Comparison of ENCODE assay signal across 34 cellular contexts in genomic region chr19:8090932-8091331, GRCh38. TPM values are rescaled to one million over a fixed set of nuclear protein-coding genes. Genes with fewer than 3 reads are reported as not detected.
"Had no signal": no experiment of that assay in that cellular context is flagged by ENCODE, and none has a peak within 500 bp of the region (broad histone marks: within the 10 kb centered on the region; RNA-seq: fewer than 3 reads in every experiment).

No MANE protein-coding gene starts in this region.

- H3K4me2 ChIP-seq: smooth muscle cell had no signal

- H3K4me3 ChIP-seq: pancreas, psoas muscle, skin epidermis, smooth muscle cell, spleen, stomach, thoracic aorta, thyroid gland, tibial nerve, upper lobe of left lung, vagina had no signal

- H3K9me3 ChIP-seq: thyroid gland had no signal

- H3K27ac ChIP-seq: neutrophil, pancreas, psoas muscle, skin epidermis, spleen, stomach, thoracic aorta, thyroid gland, tibial nerve, upper lobe of left lung, vagina had no signal

- H3K27me3 ChIP-seq: neutrophil, pancreas, thyroid gland, tibial nerve, upper lobe of left lung, vagina had no signal

- H3K4me1 ChIP-seq: pancreas, psoas muscle, spleen, stomach, thyroid gland, tibial nerve, vagina had no signal

- DNase-seq: naive B cell; nephron progenitor cell; nucleus accumbens; pancreas; psoas muscle; right cardiac atrium; spleen; stimulated activated CD4-positive, alpha-beta T cell treated with anti-CD3 and anti-CD28 coated beads, Interleukin-12 subunit alpha, Interleukin-12 subunit beta, amount 100 ng/mL, for 4 hours; stimulated activated CD4-positive, alpha-beta T cell treated with anti-CD3 and anti-CD28 coated beads, Interleukin-1b, Interleukin-23, amount 100 ng/mL, for 48 hours; stimulated activated CD4-positive, alpha-beta T cell treated with anti-CD3 and anti-CD28 coated beads, Interleukin-4, amount 100 ng/mL, for 1 hour; stimulated activated naive B cell treated with anti-CD40 and anti-IgM and Interleukin-4, amounts not matched to agents 10 μg/mL and 1 μg/mL and 100 μg/mL, for 72 hours; stimulated activated naive CD4-positive, alpha-beta T cell treated with Interleukin-2 at 50 U/mL for 16 hours; stomach; thyroid gland; trophoblast cell; upper lobe of left lung had no signal

- FAIRE-seq: pancreas, urothelium cell line had no signal

- H3K36me3 ChIP-seq: neutrophil, pancreas, spleen, stomach, thoracic aorta, thyroid gland, tibial nerve, upper lobe of left lung, vagina had no signal

- ATAC-seq: naive thymus-derived CD8-positive, alpha-beta T cell; natural killer cell treated with Interleukin-12 subunit alpha and Interleukin-12 subunit beta and Interleukin-15 and Interleukin-18, amount 100 ng/mL, for 72 hours; pancreas; psoas muscle; right cardiac atrium; sciatic nerve; stimulated activated effector memory CD8-positive, alpha-beta T cell treated with anti-CD3 and anti-CD28 coated beads, Interleukin-12 subunit alpha, Interleukin-12 subunit beta, amount 100 ng/mL, for 72 hours; stimulated activated naive B cell treated with anti-CD40 and anti-IgM and Interleukin-4, amounts not matched to agents 10 μg/mL and 1 μg/mL and 100 μg/mL, for 72 hours had no signal

RNA-seq across cellular contexts. Expression of gene CCL25, which starts 38.4 kb away (rescaled TPM):
- total RNA-seq: naive thymus-derived CD8-positive, alpha-beta T cell; neural crest cell; omental fat pad; osteocyte; pancreas; progenitor cell of endocrine pancreas; psoas muscle; renal cortical epithelial cell; right cardiac atrium; sciatic nerve; smooth muscle cell; subcutaneous adipose tissue; thoracic aorta; thyroid gland; tibial nerve; upper lobe of left lung; ureter; vagina had no signal
- polyA plus RNA-seq: right cardiac atrium, stomach had no signal

RNA-seq across cellular contexts. Expression of gene FBN3, which starts 58.5 kb away (rescaled TPM):
- total RNA-seq: naive thymus-derived CD8-positive, alpha-beta T cell; natural killer cell treated with Interleukin-12 subunit alpha and Interleukin-12 subunit beta and Interleukin-15 and Interleukin-18, amount 100 ng/mL, for 72 hours; omental fat pad; right cardiac atrium; smooth muscle cell; spleen; subcutaneous adipose tissue; thoracic aorta; ureter; vagina had no signal
- polyA plus RNA-seq: naive thymus-derived CD8-positive, alpha-beta T cell; right cardiac atrium; smooth muscle cell had no signal
